22 cellular contexts compared by ENCODE assay signal in genomic region chr12:117680311-117680710, GRCh38.
A peak's percentile ranks its signal among the peaks of the same experiment; 100 is the strongest.
DNase-seq lines count a peak whose midpoint lies in the region; ATAC-seq, FAIRE-seq and TF ChIP-seq lines count a peak whose summit lies in the region.
"Had no signal": no experiment of that assay in that cellular context is flagged by ENCODE, and none has a peak within 500 bp of the region (broad histone marks: within the 10 kb centered on the region; RNA-seq: fewer than 3 reads in every experiment).

No MANE protein-coding gene starts in this region.

- TF ChIP-seq POLR2A in right lobe of liver (IDR thresholded peaks at IDR 0.05) = no peak

- CTCF ChIA-PET in CD8-positive, alpha-beta T cell (lab: Charles Lee) = no interaction called here

- no peaks in the 10 kb centered on the region for H3K4me1 Mint-ChIP-seq in CD8-positive, alpha-beta T cell (ENCODE audit: low read depth)
- H3K4me1 Mint-ChIP-seq: activated CD4-positive, alpha-beta memory T cell treated with anti-CD3 and anti-CD28 coated beads, Interleukin-2, amount 10 ng/mL, durations not matched to agents 7 days and 5 days; activated naive CD4-positive, alpha-beta T cell treated with anti-CD3 and anti-CD28 coated beads, Interleukin-2, amount 10 ng/mL, durations not matched to agents 7 days and 5 days; CD8-positive, alpha-beta memory T cell; neural crest cell had no signal

- peaks cover 6% of the 10 kb centered on the region for H3K27me3 Mint-ChIP-seq in CD8-positive, alpha-beta T cell (ENCODE audit: low read depth)
- H3K27me3 Mint-ChIP-seq: activated CD4-positive, alpha-beta memory T cell treated with anti-CD3 and anti-CD28 coated beads, Interleukin-2, amount 10 ng/mL, durations not matched to agents 7 days and 5 days; activated naive CD4-positive, alpha-beta T cell treated with anti-CD3 and anti-CD28 coated beads, Interleukin-2, amount 10 ng/mL, durations not matched to agents 7 days and 5 days had no signal

- H3K4me3 ChIP-seq in choroid plexus epithelial cell (ENCODE audit: low read depth, low read length) (no peak overlapping the region), mesendoderm (ENCODE audit: low read length) (no peak overlapping the region), small intestine (ENCODE audit: low read depth in 1 of 2, low read length in 2 of 2) (no peak overlapping the region), right lobe of liver (no peak overlapping the region)
- H3K4me3 ChIP-seq in CD8-positive, alpha-beta T cell (ENCODE audit: low read depth, low read length) = no peak overlapping the region
- H3K4me3 ChIP-seq: suprapubic skin had no signal

- no peak overlapping the region for H3K27ac Mint-ChIP-seq in CD8-positive, alpha-beta T cell
- H3K27ac Mint-ChIP-seq: activated CD4-positive, alpha-beta memory T cell treated with anti-CD3 and anti-CD28 coated beads, Interleukin-2, amount 10 ng/mL, durations not matched to agents 7 days and 5 days; activated naive CD4-positive, alpha-beta T cell treated with anti-CD3 and anti-CD28 coated beads, Interleukin-2, amount 10 ng/mL, durations not matched to agents 7 days and 5 days; CD8-positive, alpha-beta memory T cell; mesothelial cell of epicardium; T-helper 1 cell treated with Interleukin-12 subunit alpha and Interleukin-12 subunit beta and Interleukin-4 antibody, amounts not matched to agents 30 μg/mL and 1 μg/mL, for 36 hours had no signal

- H3K4me2 ChIP-seq in mesendoderm (ENCODE audit: low read length) = no peak overlapping the region

- no peak overlapping the region for H3K4me3 Mint-ChIP-seq in CD8-positive, alpha-beta T cell
- H3K4me3 Mint-ChIP-seq: activated CD4-positive, alpha-beta memory T cell treated with anti-CD3 and anti-CD28 coated beads, Interleukin-2, amount 10 ng/mL, durations not matched to agents 7 days and 5 days; activated naive CD4-positive, alpha-beta T cell treated with anti-CD3 and anti-CD28 coated beads, Interleukin-2, amount 10 ng/mL, durations not matched to agents 7 days and 5 days; CD8-positive, alpha-beta memory T cell; mesothelial cell of epicardium; neural crest cell; T-helper 1 cell treated with Interleukin-12 subunit alpha and Interleukin-12 subunit beta and Interleukin-4 antibody, amounts not matched to agents 30 μg/mL and 1 μg/mL, for 36 hours had no signal

- intact Hi-C loops in CD8-positive, alpha-beta T cell (cut with DNase I, micrococcal nuclease) = no loop called here
- intact Hi-C loops in right lobe of liver (cut with DNase I) = no loop called here
- intact Hi-C loops in Right ventricle myocardium inferior (cut with DNase I) = no loop called here

- H2BK120ac ChIP-seq in mesendoderm (ENCODE audit: low read depth, low read length) = no peak overlapping the region

- no peaks in the 10 kb centered on the region for H3K9me3 ChIP-seq in small intestine (ENCODE audit: control insufficient read depth, low read depth)
- no peaks in the 10 kb centered on the region for H3K9me3 ChIP-seq in CD8-positive, alpha-beta T cell (ENCODE audit: low read length)
- no peaks in the 10 kb centered on the region for H3K9me3 ChIP-seq in right lobe of liver
- H3K9me3 ChIP-seq: suprapubic skin had no signal

- TF ChIP-seq CTCF in choroid plexus epithelial cell (conservative IDR thresholded peaks at IDR 0.05; ENCODE audit: low read depth, low read length) (no peak), right lobe of liver (IDR thresholded peaks at IDR 0.05) (no peak)
- no peak for TF ChIP-seq CTCF in CD8-positive, alpha-beta T cell (IDR thresholded peaks at IDR 0.05)

- H3K4ac ChIP-seq in mesendoderm (ENCODE audit: low read depth, low read length) = no peak overlapping the region

- H3K27ac ChIP-seq in mesendoderm (ENCODE audit: low read depth, low read length) = no peak overlapping the region
- no peak overlapping the region for H3K27ac ChIP-seq in small intestine (ENCODE audit: low read depth in 1 of 2, low read length in 1 of 2)
- no peak overlapping the region for H3K27ac ChIP-seq in CD8-positive, alpha-beta T cell (ENCODE audit: low read depth, low read length)
- H3K27ac ChIP-seq in right lobe of liver = no peak overlapping the region
- H3K27ac ChIP-seq: suprapubic skin had no signal

- H2BK15ac ChIP-seq in mesendoderm (replicated peaks; ENCODE audit: low read depth) = no peak overlapping the region

- H3K9ac ChIP-seq in mesendoderm (ENCODE audit: low read length) = no peak overlapping the region

- H4K8ac ChIP-seq in mesendoderm (ENCODE audit: low read depth, low read length) = no peak overlapping the region

- no peaks in the 10 kb centered on the region for H3K36me3 ChIP-seq in mesendoderm (ENCODE audit: control insufficient read depth, insufficient read depth, low read length)
- no peaks in the 10 kb centered on the region for H3K36me3 ChIP-seq in small intestine (ENCODE audit: control insufficient read depth in 2 of 2, insufficient read depth in 2 of 2, low read length in 2 of 2)
- H3K36me3 ChIP-seq in CD8-positive, alpha-beta T cell (ENCODE audit: insufficient read depth, low read length) = no peaks in the 10 kb centered on the region
- no peaks in the 10 kb centered on the region for H3K36me3 ChIP-seq in right lobe of liver
- H3K36me3 ChIP-seq: suprapubic skin had no signal

- H3K79me1 ChIP-seq in mesendoderm (ENCODE audit: low read length) = no peaks in the 10 kb centered on the region

- H3K9me3 Mint-ChIP-seq in CD8-positive, alpha-beta T cell = peaks cover 7% of the 10 kb centered on the region
- H3K9me3 Mint-ChIP-seq: mesothelial cell of epicardium, neural crest cell had no signal

- POLR2A ChIA-PET in CD8-positive, alpha-beta T cell (lab: Charles Lee) = no interaction called here

- no peaks in the 10 kb centered on the region for H3K79me2 ChIP-seq in mesendoderm (ENCODE audit: control insufficient read depth, insufficient read depth, low read length)

- no peak overlapping the region for H2AK5ac ChIP-seq in mesendoderm (ENCODE audit: low read length)

- DNase-seq in AG08395 (ENCODE audit: low spot score) = peak; percentile 26
- DNase-seq in M059J (ENCODE audit: low read depth) = peak; percentile 75
- DNase-seq in choroid plexus epithelial cell (ENCODE audit: low read depth) = peak; percentile 0
- peak; percentile 68 for DNase-seq in mesendoderm
- no peak for DNase-seq in small intestine
- no peak for DNase-seq in CD8-positive, alpha-beta T cell
- DNase-seq in right lobe of liver = no peak
- no peak for DNase-seq in Right ventricle myocardium inferior (ENCODE audit: missing footprints)
- DNase-seq: activated CD4-positive, alpha-beta memory T cell treated with anti-CD3 and anti-CD28 coated beads, Interleukin-2, amount 10 ng/mL, durations not matched to agents 7 days and 5 days; activated naive CD4-positive, alpha-beta T cell treated with anti-CD3 and anti-CD28 coated beads, Interleukin-2, amount 10 ng/mL, durations not matched to agents 7 days and 5 days; CD8-positive, alpha-beta memory T cell; cortex of kidney; foreskin melanocyte; KG1; NCI-H1048; NCI-H2029; NCI-H446 treated with DMSO at 0.1 percent for 48 hours had no signal

- ATAC-seq in CD8-positive, alpha-beta T cell = no peak
- ATAC-seq in right lobe of liver = no peak
- ATAC-seq in Right ventricle myocardium inferior = no peak

- H3K4me1 ChIP-seq in mesendoderm (ENCODE audit: control insufficient read depth, low read depth, low read length) (peaks cover 2% of the 10 kb centered on the region), small intestine (ENCODE audit: control insufficient read depth in 2 of 2, insufficient read depth in 1 of 2, low read depth in 1 of 2, low read length in 1 of 2) (peaks cover 0 to under 1% of the 10 kb centered on the region in 2 donors), right lobe of liver (no peaks in the 10 kb centered on the region)
- H3K4me1 ChIP-seq in CD8-positive, alpha-beta T cell (ENCODE audit: insufficient read depth, low read length) = no peaks in the 10 kb centered on the region

- FAIRE-seq in small intestine (lab: Jason Lieb, UNC) = no peak
- FAIRE-seq: H1 had no signal

- no peak overlapping the region for H2BK5ac ChIP-seq in mesendoderm (ENCODE audit: low read length)

- no peak overlapping the region for H3K18ac ChIP-seq in mesendoderm (ENCODE audit: low read length)

- H3K27me3 ChIP-seq in mesendoderm (ENCODE audit: insufficient read depth, low read length, poor library complexity) = no peaks in the 10 kb centered on the region
- no peaks in the 10 kb centered on the region for H3K27me3 ChIP-seq in small intestine (ENCODE audit: control insufficient read depth in 2 of 2, insufficient read depth in 2 of 2, low read length in 2 of 2)
- no peaks in the 10 kb centered on the region for H3K27me3 ChIP-seq in CD8-positive, alpha-beta T cell (ENCODE audit: insufficient read depth, low read length)
- no peaks in the 10 kb centered on the region for H3K27me3 ChIP-seq in right lobe of liver
- H3K27me3 ChIP-seq: suprapubic skin had no signal

- no CpG with 5 or more reads among the region's 3 CpGs for WGBS in mesendoderm (ENCODE audit: extremely low coverage, insufficient coverage, low lambda C conversion rate)
- WGBS in small intestine, 3 donors = 60 to 75% (median 72%) methylated on average over 3 of the region's 3 CpGs
- WGBS in right lobe of liver (ENCODE audit: insufficient coverage, low coverage, low lambda C conversion rate, missing lambda C conversion rate) = 51% methylated on average over 3 of the region's 3 CpGs

- no peak overlapping the region for H4K5ac ChIP-seq in mesendoderm (ENCODE audit: low read length)

- no peak overlapping the region for H3K56ac ChIP-seq in mesendoderm (ENCODE audit: low read length)

- H3K36me3 Mint-ChIP-seq in CD8-positive, alpha-beta T cell = no peaks in the 10 kb centered on the region
- H3K36me3 Mint-ChIP-seq: activated naive CD4-positive, alpha-beta T cell treated with anti-CD3 and anti-CD28 coated beads, Interleukin-2, amount 10 ng/mL, durations not matched to agents 7 days and 5 days; mesothelial cell of epicardium had no signal

- H3K23ac ChIP-seq in mesendoderm (ENCODE audit: low read length) = no peak overlapping the region

Comparison
In these comparisons a context has a peak if more than half of its experiments do, and no peak if none do; other contexts are left out.
1. DNase-seq: peak in AG08395 (single experiment), M059J (single experiment), choroid plexus epithelial cell (single experiment) and mesendoderm (single experiment); none in small intestine (single experiment), CD8-positive, alpha-beta T cell (0 of 7), right lobe of liver (0 of 3) and Right ventricle myocardium inferior (single experiment).